In the genomic region with DNA sequence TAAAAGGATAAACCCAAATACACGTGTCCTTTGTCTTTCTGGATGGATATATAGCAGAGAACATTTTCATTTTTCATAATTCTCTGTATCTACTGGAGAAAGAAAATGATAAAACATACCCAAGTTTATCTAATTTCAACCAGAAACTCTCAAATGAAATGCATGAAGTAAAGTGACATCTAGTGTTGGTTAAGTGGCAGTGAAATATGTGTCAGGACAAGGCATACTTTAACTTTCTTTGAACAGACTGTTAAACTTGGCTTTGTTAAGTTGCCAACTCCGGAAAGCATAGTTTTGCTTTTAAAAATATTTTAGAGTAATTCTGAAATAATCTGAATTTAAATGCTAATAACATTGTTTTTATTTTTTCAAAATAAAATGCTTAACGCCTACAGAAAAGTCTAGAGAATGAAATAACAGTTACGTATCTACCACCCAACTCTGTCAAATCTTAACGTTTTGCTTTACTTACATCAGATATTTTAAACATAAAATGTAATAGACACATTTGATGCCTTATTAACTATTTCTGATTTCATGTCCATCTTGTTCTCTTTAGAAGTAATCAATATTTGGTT, we compare ENCODE assay signal across 1 cellular context.
TF ChIP-seq lines count a peak whose summit lies in the region.

No MANE protein-coding gene starts in this region.

TF ChIP-seq in IMR-90, 13 proteins besides CTCF, POLR2A, EP300 and RAD21:
- TF ChIP-seq, protein P1, sequence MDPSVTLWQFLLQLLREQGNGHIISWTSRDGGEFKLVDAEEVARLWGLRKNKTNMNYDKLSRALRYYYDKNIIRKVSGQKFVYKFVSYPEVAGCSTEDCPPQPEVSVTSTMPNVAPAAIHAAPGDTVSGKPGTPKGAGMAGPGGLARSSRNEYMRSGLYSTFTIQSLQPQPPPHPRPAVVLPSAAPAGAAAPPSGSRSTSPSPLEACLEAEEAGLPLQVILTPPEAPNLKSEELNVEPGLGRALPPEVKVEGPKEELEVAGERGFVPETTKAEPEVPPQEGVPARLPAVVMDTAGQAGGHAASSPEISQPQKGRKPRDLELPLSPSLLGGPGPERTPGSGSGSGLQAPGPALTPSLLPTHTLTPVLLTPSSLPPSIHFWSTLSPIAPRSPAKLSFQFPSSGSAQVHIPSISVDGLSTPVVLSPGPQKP (IDR thresholded peaks at IDR 0.05; ENCODE audit: borderline replicate concordance, low read depth, low read length), result no peak
- peak; percentile 91 for TF ChIP-seq SMC3 (IDR thresholded peaks at IDR 0.05; ENCODE audit: low read depth, low read length)
- no peak for TF ChIP-seq NFE2L2 (IDR thresholded peaks at IDR 0.05; ENCODE audit: low read depth, low read length)
- no peak for TF ChIP-seq MXI1 (IDR thresholded peaks at IDR 0.05; ENCODE audit: borderline replicate concordance, low read depth, low read length)
